ENCODE assay signal across 10 cellular contexts in the genomic region with DNA sequence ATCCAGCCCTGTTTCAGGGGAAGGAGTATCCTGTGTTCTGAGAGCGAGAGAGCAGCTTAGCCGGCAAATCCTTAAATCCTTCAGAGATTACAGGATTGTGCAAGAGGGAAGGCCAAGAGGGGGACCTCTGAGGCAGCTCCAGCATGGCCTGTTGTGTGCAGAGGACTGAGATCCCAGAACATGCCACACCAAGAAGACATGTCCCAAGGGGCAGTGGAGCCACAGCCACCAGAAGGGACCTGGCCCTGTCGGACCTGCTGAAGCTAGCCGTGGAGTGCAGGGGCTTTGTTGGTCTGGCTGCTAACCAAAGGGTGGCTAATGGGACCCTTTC. TPM values are rescaled to one million over a fixed set of nuclear protein-coding genes. Genes with fewer than 3 reads are reported as not detected.
DNase-seq lines count a peak whose midpoint lies in the region; ATAC-seq and TF ChIP-seq lines count a peak whose summit lies in the region.
"Had no signal": no experiment of that assay in that cellular context is flagged by ENCODE, and none has a peak within 500 bp of the region (broad histone marks: within the 10 kb centered on the region; RNA-seq: fewer than 3 reads in every experiment).

No MANE protein-coding gene starts in this region.

- peak overlapping the region; percentile 45 to 75 for H2BK12ac ChIP-seq in mesenchymal stem cell (ENCODE audit: low read length in 2 of 2)

- 80% methylated on average over 4 of the region's 4 CpGs for WGBS in mesenchymal stem cell
- WGBS in suprapubic skin: 72% methylated on average over 4 of the region's 4 CpGs

- ATAC-seq in HG02852 (IDR thresholded peaks at IDR 0.05; ENCODE audit: unreplicated experiment): no peak
- ATAC-seq: foreskin keratinocyte had no signal

- no peak for TF ChIP-seq EP300 in suprapubic skin (IDR thresholded peaks at IDR 0.05)

- no peak for TF ChIP-seq POLR2A in suprapubic skin (IDR thresholded peaks at IDR 0.05)

- peaks cover 16% of the 10 kb centered on the region for H3K4me1 Mint-ChIP-seq in activated T-cell treated with anti-CD3 and anti-CD28 coated beads, Interleukin-2, amount 50 U/mL, for 24 hours (ENCODE audit: low read depth)

- H3K18ac ChIP-seq in mesenchymal stem cell (ENCODE audit: low read depth in 1 of 2, low read length in 2 of 2): peak overlapping the region; percentile 44 to 67

- H3K27ac ChIP-seq in WERI-Rb-1 (peak overlapping the region; percentile 82), mesenchymal stem cell (ENCODE audit: low read length, poor library complexity, severe bottlenecking) (no peak overlapping the region), suprapubic skin (peak overlapping the region; percentile 17), tibial artery (peak overlapping the region in 1 of 2 donors; percentile 83)
- H3K27ac ChIP-seq: foreskin keratinocyte had no signal

- peak overlapping the region; percentile 30 for H2BK120ac ChIP-seq in mesenchymal stem cell (ENCODE audit: low read depth, low read length)

- H2BK15ac ChIP-seq in mesenchymal stem cell (ENCODE audit: low read depth, poor library complexity, severe bottlenecking): peak overlapping the region; percentile 57

- H3K36me3 ChIP-seq in WERI-Rb-1 (no peaks in the 10 kb centered on the region), mesenchymal stem cell (ENCODE audit: control insufficient read depth in 1 of 2, insufficient read depth in 2 of 2, low read depth in 1 of 2, low read length in 2 of 2) (peaks cover 19 to 22% of the 10 kb centered on the region in 2 experiments), suprapubic skin (no peaks in the 10 kb centered on the region), tibial artery (no peaks in the 10 kb centered on the region)
- H3K36me3 ChIP-seq: ovary had no signal

- H3K9me3 ChIP-seq in WERI-Rb-1 (ENCODE audit: severe bottlenecking) (peaks cover 3% of the 10 kb centered on the region), mesenchymal stem cell (ENCODE audit: control insufficient read depth, low read length) (no peaks in the 10 kb centered on the region), suprapubic skin (no peaks in the 10 kb centered on the region), tibial artery (no peaks in the 10 kb centered on the region)
- H3K9me3 ChIP-seq: ovary had no signal

- H3K4me3 Mint-ChIP-seq in activated T-cell treated with anti-CD3 and anti-CD28 coated beads, Interleukin-2, amount 50 U/mL, for 24 hours: peak overlapping the region; percentile 18

- peak overlapping the region; percentile 25 for H3K4me3 ChIP-seq in WERI-Rb-1 (ENCODE audit: low read depth, low read length)
- H3K4me3 ChIP-seq in mesenchymal stem cell (ENCODE audit: insufficient read depth in 1 of 2, low read depth in 1 of 2, low read length in 2 of 2): no peak overlapping the region
- no peak overlapping the region for H3K4me3 ChIP-seq in suprapubic skin
- H3K4me3 ChIP-seq in tibial artery: no peak overlapping the region
- H3K4me3 ChIP-seq: ovary had no signal

- H3K36me3 Mint-ChIP-seq in activated T-cell treated with anti-CD3 and anti-CD28 coated beads, Interleukin-2, amount 50 U/mL, for 24 hours (ENCODE audit: low read depth): peaks cover 7% of the 10 kb centered on the region

- H3K27me3 ChIP-seq in WERI-Rb-1 (ENCODE audit: insufficient read depth, low read depth, severe bottlenecking) (no peaks in the 10 kb centered on the region), mesenchymal stem cell (ENCODE audit: control insufficient read depth in 1 of 2, insufficient read depth in 1 of 2, low read length in 2 of 2) (no peaks in the 10 kb centered on the region), suprapubic skin (peaks cover 5% of the 10 kb centered on the region), tibial artery (no peaks in the 10 kb centered on the region)
- H3K27me3 ChIP-seq: foreskin keratinocyte, ovary had no signal

- peak overlapping the region; percentile 44 for H3K9ac ChIP-seq in mesenchymal stem cell (ENCODE audit: low read length)

- peak overlapping the region; percentile 66 for H2AK5ac ChIP-seq in mesenchymal stem cell (ENCODE audit: low read length, severe bottlenecking)

- H3K4me2 ChIP-seq in mesenchymal stem cell (ENCODE audit: low read length, poor library complexity, severe bottlenecking): no peak overlapping the region

- intact Hi-C loops in tibial artery (cut with DNase I; ENCODE audit: low total_unique reads): no loop called here

- H3K23ac ChIP-seq in mesenchymal stem cell (ENCODE audit: low read length in 2 of 2): no peak overlapping the region

- H2AFZ ChIP-seq in mesenchymal stem cell (ENCODE audit: low read depth, low read length): no peak overlapping the region

- H3K79me1 ChIP-seq in mesenchymal stem cell (replicated peaks; ENCODE audit: low read length, poor library complexity, severe bottlenecking): peaks cover 3% of the 10 kb centered on the region

- no peak overlapping the region for H3K27ac Mint-ChIP-seq in activated T-cell treated with anti-CD3 and anti-CD28 coated beads, Interleukin-2, amount 50 U/mL, for 24 hours

- H3K9me3 Mint-ChIP-seq in activated T-cell treated with anti-CD3 and anti-CD28 coated beads, Interleukin-2, amount 50 U/mL, for 24 hours: no peaks in the 10 kb centered on the region

- H3K4ac ChIP-seq in mesenchymal stem cell (ENCODE audit: low read depth in 1 of 2, low read length in 2 of 2): peak overlapping the region; percentile 54 to 70

- peaks cover 34% of the 10 kb centered on the region for H3K27me3 Mint-ChIP-seq in activated T-cell treated with anti-CD3 and anti-CD28 coated beads, Interleukin-2, amount 50 U/mL, for 24 hours

- peak overlapping the region in 1 of 2 experiments; percentile 73 for H3K14ac ChIP-seq in mesenchymal stem cell (ENCODE audit: low read length in 2 of 2)

- H2BK5ac ChIP-seq in mesenchymal stem cell (ENCODE audit: low read depth, low read length, poor library complexity, severe bottlenecking): no peak overlapping the region

- H3K4me1 ChIP-seq in mesenchymal stem cell (ENCODE audit: control insufficient read depth, insufficient read depth, low read depth, low read length) (peaks cover 29% of the 10 kb centered on the region), suprapubic skin (peaks cover 46% of the 10 kb centered on the region), tibial artery (peaks cover 0 to 39% (median 27%) of the 10 kb centered on the region in 4 donors)
- H3K4me1 ChIP-seq: foreskin keratinocyte had no signal

- peak overlapping the region; percentile 88 for H4K8ac ChIP-seq in mesenchymal stem cell (ENCODE audit: low read length)

- TF ChIP-seq CTCF in WERI-Rb-1 (IDR thresholded peaks at IDR 0.05; ENCODE audit: low read depth, low read length): 0 out of 2 replicates have a peak, but pooled peaks have one; percentile 6
- TF ChIP-seq CTCF in suprapubic skin (IDR thresholded peaks at IDR 0.05): no peak
- TF ChIP-seq CTCF in tibial artery (IDR thresholded peaks at IDR 0.05): no peak

- DNase-seq in activated T-cell treated with anti-CD3 and anti-CD28 coated beads, Interleukin-2, amount 50 U/mL, for 24 hours: no peak
- no peak for DNase-seq in activated T-cell treated with anti-CD3 and anti-CD28 coated beads, Interleukin-2, amount 50 U/mL, for 1 hour
- DNase-seq in WERI-Rb-1 (peak; percentile 92), mesenchymal stem cell (peak; percentile 34), suprapubic skin (ENCODE audit: low spot score in 2 of 2) (no peak), NCI-H345 treated with DMSO at 0.1 percent for 48 hours (lab: John Stamatoyannopoulos, UW; ENCODE audit: unreplicated experiment) (no peak), tibial artery (no peak)
- DNase-seq: foreskin keratinocyte, ovary had no signal

- peak overlapping the region; percentile 68 for H4K91ac ChIP-seq in mesenchymal stem cell (ENCODE audit: low read length)

RNA-seq across cellular contexts. Expression of gene MRC2, which starts 1.6 kb away (rescaled TPM):
- 173 TPM for polyA plus RNA-seq in mesenchymal stem cell (2013, experiment 1 of 2)
- polyA plus RNA-seq in mesenchymal stem cell (2013, experiment 2 of 2): 168 TPM
- 10 to 100 TPM; 31.4 to 55.2 (median 37.1) TPM for total RNA-seq in suprapubic skin

Comparison
In these comparisons a context has a peak if more than half of its experiments do, and no peak if none do; other contexts are left out.
1. DNase-seq: peak in WERI-Rb-1 (single experiment) and mesenchymal stem cell (single experiment); none in activated T-cell treated with anti-CD3 and anti-CD28 coated beads, Interleukin-2, amount 50 U/mL, for 24 hours (single experiment), activated T-cell treated with anti-CD3 and anti-CD28 coated beads, Interleukin-2, amount 50 U/mL, for 1 hour (single experiment), suprapubic skin (0 of 2), NCI-H345 treated with DMSO at 0.1 percent for 48 hours (single experiment) and tibial artery (0 of 2).